ENCODE assay signal across 11 cellular contexts in the genomic region with DNA sequence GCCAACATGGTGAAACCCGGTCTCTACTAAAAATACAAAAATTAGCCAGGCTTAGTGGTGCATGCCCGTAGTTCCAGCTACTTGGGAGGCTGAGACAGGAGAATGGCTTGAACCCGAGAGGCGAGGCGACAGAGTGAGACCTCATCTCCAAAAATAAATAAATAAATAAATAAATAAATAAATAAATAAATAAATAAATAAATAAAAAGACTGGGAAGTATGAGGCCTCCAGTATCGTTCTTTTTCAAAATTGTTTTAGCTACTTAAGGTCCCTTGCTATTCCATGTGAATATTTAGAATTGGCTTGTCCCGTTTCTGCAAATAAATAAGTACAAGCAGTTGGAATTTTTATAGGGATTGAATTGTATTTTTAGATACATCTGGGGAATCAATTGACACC. TPM values are rescaled to one million over a fixed set of nuclear protein-coding genes. Genes with fewer than 3 reads are reported as not detected.
"Had no signal": no experiment of that assay in that cellular context is flagged by ENCODE, and none has a peak within 500 bp of the region (broad histone marks: within the 10 kb centered on the region; RNA-seq: fewer than 3 reads in every experiment).

No MANE protein-coding gene starts in this region.

- DNase-seq: GM23248, GOT3, H7, IMR-90, KBM-7 had no signal

- H3K4me3 ChIP-seq: GM23248, HAP-1 had no signal

- ATAC-seq: HCT116 had no signal

- H3K9me3 ChIP-seq: HAP-1 had no signal

- H2AFZ ChIP-seq: GM23248 had no signal

- H3K4me2 ChIP-seq: KMS-11 had no signal

- FAIRE-seq: HTR-8/SVneo had no signal

- H3K27ac ChIP-seq: GM23248, KMS-11 had no signal

- H3K9ac ChIP-seq: GM23248, KMS-11 had no signal

RNA-seq across cellular contexts. Expression of a gene that starts 52.2 kb away (rescaled TPM):
- total RNA-seq: GM23248, H4, HT-29, IMR-90 had no signal
- polyA plus RNA-seq: GM23248, IMR-90 had no signal
